In the genomic region with DNA sequence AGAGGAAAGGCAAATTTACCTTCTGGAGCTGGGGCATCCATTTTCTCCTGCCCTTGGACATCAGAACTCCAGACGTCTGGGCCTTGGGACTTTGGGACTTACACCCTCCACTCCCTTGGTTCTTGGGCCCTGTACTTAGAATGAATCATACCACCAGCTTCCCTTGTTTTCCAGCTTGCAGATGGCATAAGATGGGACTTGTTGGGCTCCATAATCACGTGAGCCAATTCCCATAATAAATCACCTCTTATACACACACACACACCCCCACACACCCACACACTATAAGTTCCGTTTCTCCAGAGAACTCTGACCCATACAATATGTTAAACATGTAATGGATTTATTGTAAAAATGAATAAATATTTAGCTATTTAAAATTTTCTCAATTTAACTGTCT, we compare ENCODE assay signal across 30 cellular contexts.
"Had no signal": no experiment of that assay in that cellular context is flagged by ENCODE, and none has a peak within 500 bp of the region (broad histone marks: within the 10 kb centered on the region; RNA-seq: fewer than 3 reads in every experiment).

No MANE protein-coding gene starts in this region.

- H3K9me3 ChIP-seq: adrenal gland, body of pancreas, gastrocnemius medialis had no signal

- H3K36me3 ChIP-seq: adrenal gland, cardiac muscle cell, esophagus muscularis mucosa, gastrocnemius medialis had no signal

- ATAC-seq: activated CD8-positive, alpha-beta memory T cell treated with anti-CD3 and anti-CD28 coated beads, Interleukin-2, amount 10 ng/mL, durations not matched to agents 7 days and 5 days; activated CD8-positive, alpha-beta T cell treated with anti-CD3 and anti-CD28 coated beads for 36 hours; activated naive CD8-positive, alpha-beta T cell treated with anti-CD3 and anti-CD28 coated beads, Interleukin-2, amount 50 U/mL, for 24 hours; body of pancreas; foreskin keratinocyte; gastrocnemius medialis had no signal

- H3K4me3 ChIP-seq: adrenal gland, body of pancreas, cardiac muscle cell, coronary artery, dorsolateral prefrontal cortex, esophagus muscularis mucosa, gastrocnemius medialis had no signal

- DNase-seq: activated CD4-positive, alpha-beta T cell treated with anti-CD3 and anti-CD28 coated beads for 1 hour; activated CD4-positive, alpha-beta T cell treated with anti-CD3 and anti-CD28 coated beads for 4 hours; activated CD4-positive, alpha-beta T cell treated with anti-CD3 and anti-CD28 coated beads, Interleukin-2, amount 50 U/mL, for 1 hour; activated CD4-positive, alpha-beta T cell treated with anti-CD3 and anti-CD28 coated beads, Interleukin-2, amount 50 U/mL, for 48 hours; activated CD4-positive, CD25-positive, alpha-beta regulatory T cell; activated CD8-positive, alpha-beta memory T cell treated with anti-CD3 and anti-CD28 coated beads, Interleukin-2, amount 10 ng/mL, durations not matched to agents 7 days and 5 days; activated CD8-positive, alpha-beta memory T cell treated with anti-CD3 and anti-CD28 coated beads, Interleukin-2, amount 50 U/mL, for 4 hours; activated CD8-positive, alpha-beta T cell treated with anti-CD3 and anti-CD28 coated beads for 36 hours; activated effector memory CD4-positive, alpha-beta T cell treated with anti-CD3 and anti-CD28 coated beads, Interleukin-2, amount 50 U/mL, for 16 hours; activated naive CD4-positive, alpha-beta T cell treated with anti-CD3 and anti-CD28 coated beads for 36 hours; activated naive CD8-positive, alpha-beta T cell treated with anti-CD3 and anti-CD28 coated beads for 36 hours; activated naive CD8-positive, alpha-beta T cell treated with anti-CD3 and anti-CD28 coated beads, Interleukin-2, amount 50 U/mL, for 24 hours; activated T-cell treated with anti-CD3 and anti-CD28 coated beads, Interleukin-2, amount 50 U/mL, for 1 hour; activated T-cell treated with anti-CD3 and anti-CD28 coated beads, Interleukin-2, amount 50 U/mL, for 48 hours; adrenal gland; amygdala; aorta; body of pancreas; central memory CD4-positive, alpha-beta T cell; cerebellar nuclear complex; dorsolateral prefrontal cortex; effector memory CD4-positive, alpha-beta T cell; endodermal cell; foreskin keratinocyte; gastrocnemius medialis; glutamatergic neuron; T-helper 2 cell had no signal

- H3K27ac ChIP-seq: adrenal gland, body of pancreas, cardiac muscle cell, coronary artery, dorsolateral prefrontal cortex, esophagus muscularis mucosa, foreskin keratinocyte, gastrocnemius medialis had no signal

- H3K4me1 ChIP-seq: adrenal gland, foreskin keratinocyte had no signal

- H3K27me3 ChIP-seq: adrenal gland, body of pancreas, esophagus muscularis mucosa, gastrocnemius medialis had no signal
